17 cellular contexts compared by ENCODE assay signal in the genomic region with DNA sequence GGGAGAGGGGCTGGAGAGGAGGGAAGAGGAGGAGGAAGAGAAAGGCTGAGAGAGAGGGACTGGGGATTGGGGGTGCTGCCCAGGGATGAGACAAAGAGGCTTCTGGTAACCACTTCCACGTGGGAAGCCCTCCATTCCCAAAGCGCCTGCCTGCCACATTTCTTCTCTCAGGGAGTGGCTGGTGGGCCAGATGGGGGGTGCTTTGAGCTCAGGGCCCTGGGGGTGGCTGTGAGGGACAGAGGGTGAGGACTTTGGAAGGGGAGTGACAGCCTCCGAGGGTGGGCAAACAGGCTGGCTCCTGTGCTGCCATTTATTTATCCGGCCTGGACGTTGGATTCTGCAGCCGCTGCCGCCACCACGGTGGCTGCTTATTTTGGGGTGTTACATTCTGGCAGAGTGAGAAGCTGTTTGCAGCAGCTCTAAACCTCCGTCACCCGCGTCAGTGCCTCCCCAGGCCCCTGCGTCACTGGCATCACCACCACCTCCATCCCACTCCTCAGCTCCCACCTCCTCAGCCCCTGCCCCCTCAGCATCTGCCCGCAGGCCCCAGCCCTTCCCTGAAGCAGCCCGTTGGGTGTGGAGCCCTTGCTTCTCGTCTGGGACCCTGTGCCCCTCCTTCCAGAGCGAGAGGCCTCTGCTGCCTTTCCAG. TPM values are rescaled to one million over a fixed set of nuclear protein-coding genes. Genes with fewer than 3 reads are reported as not detected.
A peak's percentile ranks its signal among the peaks of the same experiment; 100 is the strongest.
DNase-seq lines count a peak whose midpoint lies in the region; ATAC-seq and TF ChIP-seq lines count a peak whose summit lies in the region.
"Had no signal": no experiment of that assay in that cellular context is flagged by ENCODE, and none has a peak within 500 bp of the region (broad histone marks: within the 10 kb centered on the region; RNA-seq: fewer than 3 reads in every experiment).

No MANE protein-coding gene starts in this region.

- H3K4me2 ChIP-seq in osteoblast (ENCODE audit: insufficient read depth, low read length): no peak overlapping the region

- no peaks in the 10 kb centered on the region for H3K9me3 Mint-ChIP-seq in activated naive CD4-positive, alpha-beta T cell treated with anti-CD3 and anti-CD28 coated beads, Interleukin-2, amount 50 U/mL, for 24 hours
- H3K9me3 Mint-ChIP-seq in T-cell: no peaks in the 10 kb centered on the region
- H3K9me3 Mint-ChIP-seq: activated CD4-positive, alpha-beta T cell treated with anti-CD3 and anti-CD28 coated beads, Interleukin-2, amount 10 ng/mL, durations not matched to agents 7 days and 5 days had no signal

- no peak overlapping the region for H2AFZ ChIP-seq in osteoblast (ENCODE audit: low read length)

- no peak overlapping the region for H3K27ac ChIP-seq in osteoblast (ENCODE audit: low read depth, low read length)
- H3K27ac ChIP-seq: heart right ventricle, neutrophil, upper lobe of left lung had no signal

- CTCF ChIA-PET in T-cell (lab: Charles Lee): interaction anchor here in 1 of 2 donors (0.6 to 5.8 kb wide), 2 partner anchors 28 to 65 kb away, joined by 4 to 43 read pairs; no protein-coding TSS in a partner anchor

- H3K27me3 ChIP-seq in osteoblast (ENCODE audit: insufficient read depth, low read length): peaks cover 45% of the 10 kb centered on the region

- no peaks in the 10 kb centered on the region for H3K36me3 ChIP-seq in osteoblast (ENCODE audit: insufficient read depth, low read length)
- H3K36me3 ChIP-seq: heart right ventricle, neutrophil, upper lobe of left lung had no signal

- H3K4me3 Mint-ChIP-seq in activated naive CD4-positive, alpha-beta T cell treated with anti-CD3 and anti-CD28 coated beads, Interleukin-2, amount 50 U/mL, for 24 hours: peak overlapping the region; percentile 55
- peak overlapping the region in 2 of 3 donors; percentile 37 to 97 for H3K4me3 Mint-ChIP-seq in T-cell
- H3K4me3 Mint-ChIP-seq: activated CD4-positive, alpha-beta T cell treated with anti-CD3 and anti-CD28 coated beads, Interleukin-2, amount 10 ng/mL, durations not matched to agents 7 days and 5 days had no signal

- no peak for ATAC-seq in T-cell (replicated peaks in 1 of 4)
- no peak for ATAC-seq in GM21723 (IDR thresholded peaks at IDR 0.05; ENCODE audit: unreplicated experiment)
- ATAC-seq: heart right ventricle, left lobe of liver had no signal

- TF ChIP-seq CTCF in osteoblast (IDR thresholded peaks at IDR 0.05; ENCODE audit: extremely low read depth, low read depth, low read length): no peak

- peaks cover 14% of the 10 kb centered on the region for H3K27me3 Mint-ChIP-seq in activated naive CD4-positive, alpha-beta T cell treated with anti-CD3 and anti-CD28 coated beads, Interleukin-2, amount 50 U/mL, for 24 hours
- peaks cover 31 to 38% of the 10 kb centered on the region in 2 donors for H3K27me3 Mint-ChIP-seq in T-cell

- H3K9me3 ChIP-seq in iPS-18c (ENCODE audit: control insufficient read depth, insufficient read depth, low read length) (no peaks in the 10 kb centered on the region), osteoblast (ENCODE audit: low read depth, low read length) (no peaks in the 10 kb centered on the region)
- H3K9me3 ChIP-seq: heart right ventricle, neutrophil, upper lobe of left lung had no signal

- peaks cover 8% of the 10 kb centered on the region for H3K4me1 ChIP-seq in osteoblast (ENCODE audit: insufficient read depth, low read length)

- H3K4me3 ChIP-seq in iPS-18c (ENCODE audit: insufficient read depth, low read depth, low read length) (peak overlapping the region; percentile 24; the same call in 1 of the 2 replicates), osteoblast (ENCODE audit: insufficient read depth, low read length) (no peak overlapping the region)

- H3K4me1 Mint-ChIP-seq in activated naive CD4-positive, alpha-beta T cell treated with anti-CD3 and anti-CD28 coated beads, Interleukin-2, amount 50 U/mL, for 24 hours: peaks cover 23% of the 10 kb centered on the region
- H3K4me1 Mint-ChIP-seq in T-cell: peaks cover 22 to 38% (median 29%) of the 10 kb centered on the region in 3 donors

- no peaks in the 10 kb centered on the region for H4K20me1 ChIP-seq in osteoblast (ENCODE audit: insufficient read depth, low read length)

- H3K36me3 Mint-ChIP-seq in activated naive CD4-positive, alpha-beta T cell treated with anti-CD3 and anti-CD28 coated beads, Interleukin-2, amount 50 U/mL, for 24 hours: no peaks in the 10 kb centered on the region
- no peaks in the 10 kb centered on the region for H3K36me3 Mint-ChIP-seq in T-cell

- DNase-seq in activated naive CD4-positive, alpha-beta T cell treated with anti-CD3 and anti-CD28 coated beads, Interleukin-2, amount 50 U/mL, for 16 hours: no peak
- DNase-seq in T-cell (no peak), osteoblast (ENCODE audit: insufficient read length, low spot score, missing footprints) (peak; percentile 79), nucleus accumbens (lab: John Stamatoyannopoulos, UW) (no peak)
- DNase-seq in activated effector memory CD4-positive, alpha-beta T cell treated with Interleukin-2 at 50 U/mL for 16 hours: no peak
- DNase-seq: activated CD4-positive, alpha-beta T cell treated with anti-CD3 and anti-CD28 coated beads, Interleukin-2, amount 10 ng/mL, durations not matched to agents 7 days and 5 days; dermis blood vessel endothelial cell; heart right ventricle; MV-4-11; T1000 had no signal

- no peaks in the 10 kb centered on the region for H3K79me2 ChIP-seq in osteoblast (ENCODE audit: insufficient read depth, low read length)

- no peak overlapping the region for H3K27ac Mint-ChIP-seq in activated naive CD4-positive, alpha-beta T cell treated with anti-CD3 and anti-CD28 coated beads, Interleukin-2, amount 50 U/mL, for 24 hours
- no peak overlapping the region for H3K27ac Mint-ChIP-seq in T-cell
- H3K27ac Mint-ChIP-seq: activated CD4-positive, alpha-beta T cell treated with anti-CD3 and anti-CD28 coated beads, Interleukin-2, amount 10 ng/mL, durations not matched to agents 7 days and 5 days had no signal

- POLR2A ChIA-PET in T-cell (lab: Charles Lee): no interaction called here

RNA-seq across cellular contexts. Expression of a gene that starts 1.6 kb away (rescaled TPM):
- total RNA-seq in T-cell (1 to 10 TPM in 1 of 5 donors, under 1 TPM in 4; 0.15 to 1.1 (median 0.29) TPM), osteoblast (0.29 and 0.36 TPM in 2 replicates)
- total RNA-seq: skeletal muscle tissue had no signal

RNA-seq across cellular contexts. Expression of a gene that starts 35.0 kb away (rescaled TPM):
- 10 to 100 TPM in 4 of 5 donors, 1 to 10 TPM in 1; 9.9 to 18.1 (median 13.6) TPM for total RNA-seq in T-cell
- 51.4 and 61.0 TPM in 2 replicates for total RNA-seq in osteoblast

RNA-seq across cellular contexts. Expression of a gene that starts 53.5 kb away (rescaled TPM):
- total RNA-seq in T-cell (10 to 100 TPM in 4 of 5 donors, 1 to 10 TPM in 1; 8.8 to 31.6 (median 25.1) TPM), osteoblast (18.5 and 28.0 TPM in 2 replicates)
